ENCODE assay signal across 7 cellular contexts in genomic region chr4:69223277-69223676, GRCh38. TPM values are rescaled to one million over a fixed set of nuclear protein-coding genes. Genes with fewer than 3 reads are reported as not detected.
"Had no signal": no experiment of that assay in that cellular context is flagged by ENCODE, and none has a peak within 500 bp of the region (broad histone marks: within the 10 kb centered on the region; RNA-seq: fewer than 3 reads in every experiment).

No MANE protein-coding gene starts in this region.

RNA-seq across cellular contexts. Expression of gene UGT2B11, which starts 8.7 kb away (rescaled TPM):
- total RNA-seq: LHCN-M2, MCF 10A, PC-3, Peyer's patch, Right ventricle myocardium superior, SJSA1 had no signal
- polyA plus RNA-seq: SK-N-SH had no signal

RNA-seq across cellular contexts. Expression of gene UGT2B28, which starts 57.0 kb away (rescaled TPM):
- total RNA-seq: LHCN-M2, MCF 10A, PC-3, Peyer's patch, Right ventricle myocardium superior, SJSA1 had no signal
- polyA plus RNA-seq: SK-N-SH had no signal
